ENCODE assay signal across 15 cellular contexts in the genomic region with DNA sequence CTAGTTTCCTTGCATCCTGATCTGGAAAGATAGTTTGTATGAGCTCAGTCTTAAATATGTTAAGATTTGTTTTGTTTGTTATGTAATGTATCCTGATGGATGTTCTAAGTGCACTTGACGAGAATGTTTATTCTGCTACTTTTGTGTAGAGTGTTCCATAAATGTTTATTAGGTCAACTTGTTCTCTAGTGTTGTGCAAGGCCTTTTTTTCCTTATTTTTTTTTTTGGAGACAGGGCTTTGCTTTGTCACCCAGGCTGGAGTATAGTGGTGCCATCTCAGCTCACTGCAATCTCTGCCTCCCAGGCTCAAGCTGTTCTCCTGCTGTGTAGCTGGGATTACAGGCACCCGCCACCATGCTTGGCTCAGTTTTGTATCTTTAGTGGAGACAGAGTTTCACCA. TPM values are rescaled to one million over a fixed set of nuclear protein-coding genes. Genes with fewer than 3 reads are reported as not detected.
DNase-seq lines count a peak whose midpoint lies in the region; ATAC-seq and TF ChIP-seq lines count a peak whose summit lies in the region.
"Had no signal": no experiment of that assay in that cellular context is flagged by ENCODE, and none has a peak within 500 bp of the region (broad histone marks: within the 10 kb centered on the region; RNA-seq: fewer than 3 reads in every experiment).

No MANE protein-coding gene starts in this region.

- H2BK5ac ChIP-seq in mesenchymal stem cell (ENCODE audit: low read depth, low read length, poor library complexity, severe bottlenecking) = no peak overlapping the region

- no peak overlapping the region for H4K91ac ChIP-seq in mesenchymal stem cell (ENCODE audit: low read length)

- ATAC-seq in WTC11 (no peak), HG03442 (IDR thresholded peaks at IDR 0.05; ENCODE audit: unreplicated experiment) (no peak), GM21723 (IDR thresholded peaks at IDR 0.05; ENCODE audit: unreplicated experiment) (no peak), GM19463 (IDR thresholded peaks at IDR 0.05; ENCODE audit: unreplicated experiment) (no peak)
- ATAC-seq: A549, HepG2 had no signal

- no peak overlapping the region for H3K14ac ChIP-seq in mesenchymal stem cell (ENCODE audit: low read length in 2 of 2)

- H3K27me3 ChIP-seq in mesenchymal stem cell (ENCODE audit: control insufficient read depth in 1 of 2, insufficient read depth in 1 of 2, low read length in 2 of 2) = no peaks in the 10 kb centered on the region
- no peaks in the 10 kb centered on the region for H3K27me3 ChIP-seq in brain microvascular endothelial cell (replicated peaks)

- H3K9me3 Mint-ChIP-seq in HFFc6 (no peaks in the 10 kb centered on the region), WTC11 (no peaks in the 10 kb centered on the region)
- H3K9me3 Mint-ChIP-seq: CD14-positive monocyte; CD8-positive, alpha-beta memory T cell had no signal

- no peak overlapping the region for H2BK12ac ChIP-seq in mesenchymal stem cell (ENCODE audit: low read length in 2 of 2)

- H2AFZ ChIP-seq in mesenchymal stem cell (ENCODE audit: low read depth, low read length) = no peak overlapping the region

- H3K27me3 Mint-ChIP-seq in HFFc6 (ENCODE audit: insufficient read depth) = peaks cover 1% of the 10 kb centered on the region; the same call in 1 of the 2 replicates
- no peaks in the 10 kb centered on the region for H3K27me3 Mint-ChIP-seq in WTC11 (ENCODE audit: low read depth)
- H3K27me3 Mint-ChIP-seq: CD8-positive, alpha-beta memory T cell had no signal

- H3K36me3 Mint-ChIP-seq in HFFc6 (ENCODE audit: low read depth) (no peaks in the 10 kb centered on the region; the same call in 1 of the 2 replicates), WTC11 (peaks cover 29% of the 10 kb centered on the region)

- H4K8ac ChIP-seq in mesenchymal stem cell (ENCODE audit: low read length) = no peak overlapping the region

- H3K27ac Mint-ChIP-seq in HFFc6 (peak overlapping the region; percentile 26; the same call in 1 of the 2 replicates), WTC11 (peak overlapping the region; percentile 92; the same call in 1 of the 2 replicates)
- H3K27ac Mint-ChIP-seq: CD14-positive monocyte had no signal

- no peaks in the 10 kb centered on the region for H3K9me3 ChIP-seq in mesenchymal stem cell (ENCODE audit: control insufficient read depth, low read length)
- H3K9me3 ChIP-seq: A549, Caco-2, HAP-1 had no signal

- CTCF ChIA-PET in WTC11 (lab: Charles Lee) = no interaction called here

- WGBS in mesenchymal stem cell = 82% methylated on average over 1 of the region's 2 CpGs

- H3K9ac ChIP-seq in mesenchymal stem cell (ENCODE audit: low read length) = no peak overlapping the region

- no peak overlapping the region for H3K18ac ChIP-seq in mesenchymal stem cell (ENCODE audit: low read depth in 1 of 2, low read length in 2 of 2)

- no peak overlapping the region for H3K4me2 ChIP-seq in mesenchymal stem cell (ENCODE audit: low read length, poor library complexity, severe bottlenecking)
- H3K4me2 ChIP-seq: A549 had no signal

- H3K27ac ChIP-seq in mesenchymal stem cell (ENCODE audit: low read length, poor library complexity, severe bottlenecking) (no peak overlapping the region), brain microvascular endothelial cell (no peak overlapping the region)
- H3K27ac ChIP-seq: A549 had no signal

- H3K4me1 Mint-ChIP-seq in HFFc6 (ENCODE audit: low read depth) (peaks cover 19% of the 10 kb centered on the region), WTC11 (peaks cover 20% of the 10 kb centered on the region)

- H3K4me1 ChIP-seq in mesenchymal stem cell (ENCODE audit: control insufficient read depth, insufficient read depth, low read depth, low read length) = no peaks in the 10 kb centered on the region
- H3K4me1 ChIP-seq: A549, Caco-2, HAP-1 had no signal

- no peak overlapping the region for H2BK120ac ChIP-seq in mesenchymal stem cell (ENCODE audit: low read depth, low read length)

- no peak overlapping the region for H3K4me3 ChIP-seq in mesenchymal stem cell (ENCODE audit: insufficient read depth in 1 of 2, low read depth in 1 of 2, low read length in 2 of 2)
- no peak overlapping the region for H3K4me3 ChIP-seq in brain microvascular endothelial cell (ENCODE audit: low read depth, low read length)
- H3K4me3 ChIP-seq: A549, HAP-1 had no signal

- peak; percentile 2 for DNase-seq in Ammon's horn (ENCODE audit: low spot score)
- no peak for DNase-seq in HFFc6
- no peak for DNase-seq in WTC11 (ENCODE audit: low spot score)
- DNase-seq in mesenchymal stem cell = peak; percentile 18
- DNase-seq in brain microvascular endothelial cell = no peak
- DNase-seq: Caco-2; CD8-positive, alpha-beta memory T cell; GF-D8 had no signal

- H3K4me3 Mint-ChIP-seq in HFFc6 (no peak overlapping the region), WTC11 (no peak overlapping the region)
- H3K4me3 Mint-ChIP-seq: CD14-positive monocyte; CD8-positive, alpha-beta memory T cell had no signal

- no peak overlapping the region for H2AK5ac ChIP-seq in mesenchymal stem cell (ENCODE audit: low read length, severe bottlenecking)

- peaks cover 0 to 3% of the 10 kb centered on the region in 2 experiments for H3K36me3 ChIP-seq in mesenchymal stem cell (ENCODE audit: control insufficient read depth in 1 of 2, insufficient read depth in 2 of 2, low read depth in 1 of 2, low read length in 2 of 2)
- no peaks in the 10 kb centered on the region for H3K36me3 ChIP-seq in brain microvascular endothelial cell (replicated peaks)
- H3K36me3 ChIP-seq: HAP-1 had no signal

- POLR2A ChIA-PET in WTC11 (lab: Charles Lee) = no interaction called here

- H3K23ac ChIP-seq in mesenchymal stem cell (ENCODE audit: low read length in 2 of 2) = no peak overlapping the region

- TF ChIP-seq CTCF in HFFc6 (IDR thresholded peaks at IDR 0.05) (no peak), WTC11 (IDR thresholded peaks at IDR 0.05) (no peak), brain microvascular endothelial cell (IDR thresholded peaks at IDR 0.05; ENCODE audit: low read depth, low read length, missing control alignments) (no peak)

- no peaks in the 10 kb centered on the region for H3K79me1 ChIP-seq in mesenchymal stem cell (replicated peaks; ENCODE audit: low read length, poor library complexity, severe bottlenecking)

- H3K4ac ChIP-seq in mesenchymal stem cell (ENCODE audit: low read depth in 1 of 2, low read length in 2 of 2) = no peak overlapping the region

- no peak overlapping the region for H2BK15ac ChIP-seq in mesenchymal stem cell (ENCODE audit: low read depth, poor library complexity, severe bottlenecking)

- in situ Hi-C loops in brain microvascular endothelial cell (cut with HindIII; ENCODE audit: low pct_ligation_motif_present, low sequenced_read_pairs) = no loop called here

TF ChIP-seq in WTC11, 78 proteins besides CTCF, POLR2A, EP300 and RAD21 (continues in another document):
- TF ChIP-seq ZNF416 (CRISPR knock-in tag; IDR thresholded peaks at IDR 0.05) (no peak), ELF4 (CRISPR knock-in tag; IDR thresholded peaks at IDR 0.05; ENCODE audit: low read depth) (no peak), JAZF1 (CRISPR knock-in tag; IDR thresholded peaks at IDR 0.05) (no peak), ZNF263 (CRISPR knock-in tag; IDR thresholded peaks at IDR 0.05; ENCODE audit: low read depth) (no peak), USF1 (CRISPR knock-in tag; IDR thresholded peaks at IDR 0.05) (no peak), PRRX2 (CRISPR knock-in tag; IDR thresholded peaks at IDR 0.05) (no peak), ZNF317 (CRISPR knock-in tag; IDR thresholded peaks at IDR 0.05; ENCODE audit: borderline replicate concordance, low read depth) (no peak)
- TF ChIP-seq, protein P1, sequence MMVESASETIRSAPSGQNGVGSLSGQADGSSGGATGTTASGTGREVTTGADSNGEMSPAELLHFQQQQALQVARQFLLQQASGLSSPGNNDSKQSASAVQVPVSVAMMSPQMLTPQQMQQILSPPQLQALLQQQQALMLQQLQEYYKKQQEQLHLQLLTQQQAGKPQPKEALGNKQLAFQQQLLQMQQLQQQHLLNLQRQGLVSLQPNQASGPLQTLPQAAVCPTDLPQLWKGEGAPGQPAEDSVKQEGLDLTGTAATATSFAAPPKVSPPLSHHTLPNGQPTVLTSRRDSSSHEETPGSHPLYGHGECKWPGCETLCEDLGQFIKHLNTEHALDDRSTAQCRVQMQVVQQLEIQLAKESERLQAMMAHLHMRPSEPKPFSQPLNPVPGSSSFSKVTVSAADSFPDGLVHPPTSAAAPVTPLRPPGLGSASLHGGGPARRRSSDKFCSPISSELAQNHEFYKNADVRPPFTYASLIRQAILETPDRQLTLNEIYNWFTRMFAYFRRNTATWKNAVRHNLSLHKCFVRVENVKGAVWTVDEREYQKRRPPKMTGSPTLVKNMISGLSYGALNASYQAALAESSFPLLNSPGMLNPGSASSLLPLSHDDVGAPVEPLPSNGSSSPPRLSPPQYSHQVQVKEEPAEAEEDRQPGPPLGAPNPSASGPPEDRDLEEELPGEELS (CRISPR knock-in tag; IDR thresholded peaks at IDR 0.05) = no peak
- TF ChIP-seq, protein P2, sequence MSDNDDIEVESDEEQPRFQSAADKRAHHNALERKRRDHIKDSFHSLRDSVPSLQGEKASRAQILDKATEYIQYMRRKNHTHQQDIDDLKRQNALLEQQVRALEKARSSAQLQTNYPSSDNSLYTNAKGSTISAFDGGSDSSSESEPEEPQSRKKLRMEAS (CRISPR knock-in tag; IDR thresholded peaks at IDR 0.05) = no peak

RNA-seq across cellular contexts. Expression of gene USP9Y, which starts 28.7 kb away (rescaled TPM):
- total RNA-seq in HFFc6 (2021; fragmentation: NEBNext Ultra II Directional; extraction: Animal tissue kit (Norgen Biotek cat#: 25700)) = 10 to 100 TPM; 16.7 to 21.1 (median 17.4) TPM
- total RNA-seq in WTC11 (2021) = 28.5 to 29.1 TPM (median 29.0 TPM) in 3 replicates
- polyA plus RNA-seq in mesenchymal stem cell (2013, experiment 1 of 2) = 13.5 TPM
- 13.4 TPM for polyA plus RNA-seq in mesenchymal stem cell (2013, experiment 2 of 2)
- total RNA-seq: Caco-2 had no signal
- polyA plus RNA-seq: CD14-positive monocyte; CD8-positive, alpha-beta memory T cell had no signal

Comparison
In these comparisons a context has a peak if more than half of its experiments do, and no peak if none do; other contexts are left out.
1. DNase-seq: peak in Ammon's horn (single experiment) and mesenchymal stem cell (single experiment); none in HFFc6 (single experiment), WTC11 (single experiment) and brain microvascular endothelial cell (single experiment).